8 cellular contexts compared by ENCODE assay signal in genomic region chr12:26878661-26879119, GRCh38. TPM values are rescaled to one million over a fixed set of nuclear protein-coding genes. Genes with fewer than 3 reads are reported as not detected.
DNase-seq lines count a peak whose midpoint lies in the region; ATAC-seq, FAIRE-seq and TF ChIP-seq lines count a peak whose summit lies in the region.

No MANE protein-coding gene starts in this region.

- no peak overlapping the region for H3K27ac Mint-ChIP-seq in CD8-positive, alpha-beta T cell

- H3K27ac ChIP-seq in Peyer's patch (peak overlapping the region in 1 of 4 donors; percentile 22), right cardiac atrium (ENCODE audit: low read length) (no peak overlapping the region), thymus (ENCODE audit: low read depth) (peak overlapping the region; percentile 68)
- no peak overlapping the region for H3K27ac ChIP-seq in CD8-positive, alpha-beta T cell (ENCODE audit: low read depth, low read length)

- no peaks in the 10 kb centered on the region for H3K36me3 ChIP-seq in Peyer's patch
- H3K36me3 ChIP-seq in thymus (ENCODE audit: control insufficient read depth, insufficient read depth), result no peaks in the 10 kb centered on the region
- H3K36me3 ChIP-seq in CD8-positive, alpha-beta T cell (ENCODE audit: insufficient read depth, low read length), result no peaks in the 10 kb centered on the region

- H3K36me3 Mint-ChIP-seq in CD8-positive, alpha-beta T cell, result no peaks in the 10 kb centered on the region

- no peak for TF ChIP-seq CTCF in GM13977 (IDR thresholded peaks at IDR 0.05; ENCODE audit: extremely low read depth, insufficient read depth, missing control alignments)
- TF ChIP-seq CTCF in Peyer's patch (IDR thresholded peaks at IDR 0.05), result no peak
- TF ChIP-seq CTCF in CD8-positive, alpha-beta T cell (IDR thresholded peaks at IDR 0.05), result no peak

- ATAC-seq in HG03354 (IDR thresholded peaks at IDR 0.05; ENCODE audit: poor library complexity, severe bottlenecking, unreplicated experiment) (peak; percentile 91), right cardiac atrium (peak; percentile 95)
- ATAC-seq in CD8-positive, alpha-beta T cell, result no peak

- in situ Hi-C loops in GM13977 (cut with MboI; ENCODE audit: low pct_unique_long_range_greater_than_20kb, low sequenced_read_pairs, unreplicated experiment), result no loop called here

- 18% methylated on average over 6 of the region's 6 CpGs for WGBS in right cardiac atrium
- 5% methylated on average over 6 of the region's 6 CpGs for WGBS in thymus

- H3K4me3 ChIP-seq in Peyer's patch (no peak overlapping the region), right cardiac atrium (ENCODE audit: low read length) (no peak overlapping the region), thymus (ENCODE audit: low read length) (no peak overlapping the region)
- H3K4me3 ChIP-seq in CD8-positive, alpha-beta T cell (ENCODE audit: low read depth, low read length), result no peak overlapping the region

- no peak overlapping the region for H3K4me3 Mint-ChIP-seq in CD8-positive, alpha-beta T cell

- CTCF ChIA-PET in CD8-positive, alpha-beta T cell (lab: Charles Lee), result interaction anchor here (0.9 to 2.1 kb wide), 4 partner anchors 9 to 137 kb away, joined by 3 to 6 read pairs (median 5); partner anchors contain the start of gene ITPR2

- H3K4me1 ChIP-seq in Peyer's patch, result peaks cover 0 to 9% (median 4%) of the 10 kb centered on the region in 4 donors
- H3K4me1 ChIP-seq in right cardiac atrium (ENCODE audit: control insufficient read depth, insufficient read depth, low read length), result peaks cover 4% of the 10 kb centered on the region
- peaks cover 2% of the 10 kb centered on the region for H3K4me1 ChIP-seq in thymus (ENCODE audit: control insufficient read depth, insufficient read depth, low read length)
- H3K4me1 ChIP-seq in CD8-positive, alpha-beta T cell (ENCODE audit: insufficient read depth, low read length), result no peaks in the 10 kb centered on the region

- H3K27me3 Mint-ChIP-seq in CD8-positive, alpha-beta T cell (ENCODE audit: low read depth), result peaks cover 6% of the 10 kb centered on the region

- DNase-seq in GM13977 (ENCODE audit: low spot score) (peak; percentile 46), Peyer's patch (peak; percentile 35 to 72 (median 65)), right cardiac atrium (peak; percentile 79 to 91 (median 90)), RCC 7860 (ENCODE audit: low spot score) (no peak)
- DNase-seq in CD8-positive, alpha-beta T cell, result no peak
- no peak for DNase-seq in NK-92 treated with Interleukin-12 subunit alpha and Interleukin-12 subunit beta, amount 100 ng/mL, for 24 hours (lab: John Stamatoyannopoulos, UW)

- no peak for FAIRE-seq in RCC 7860 (lab: Jason Lieb, UNC)

- H3K9me3 ChIP-seq in Peyer's patch, result no peaks in the 10 kb centered on the region
- H3K9me3 ChIP-seq in right cardiac atrium (ENCODE audit: control insufficient read depth, low read length), result no peaks in the 10 kb centered on the region
- no peaks in the 10 kb centered on the region for H3K9me3 ChIP-seq in thymus (ENCODE audit: control insufficient read depth)
- H3K9me3 ChIP-seq in CD8-positive, alpha-beta T cell (ENCODE audit: low read length), result no peaks in the 10 kb centered on the region

- TF ChIP-seq POLR2A in Peyer's patch (IDR thresholded peaks at IDR 0.05), result no peak

- intact Hi-C loops in right cardiac atrium (cut with DNase I), result no loop called here
- intact Hi-C loops in CD8-positive, alpha-beta T cell (cut with DNase I, micrococcal nuclease), result no loop called here

- H3K4me1 Mint-ChIP-seq in CD8-positive, alpha-beta T cell (ENCODE audit: low read depth), result no peaks in the 10 kb centered on the region

- H3K9me3 Mint-ChIP-seq in CD8-positive, alpha-beta T cell, result peaks cover 3% of the 10 kb centered on the region

- H3K27me3 ChIP-seq in Peyer's patch (no peaks in the 10 kb centered on the region), right cardiac atrium (ENCODE audit: control insufficient read depth, insufficient read depth) (no peaks in the 10 kb centered on the region), thymus (ENCODE audit: control insufficient read depth, insufficient read depth) (no peaks in the 10 kb centered on the region)
- no peaks in the 10 kb centered on the region for H3K27me3 ChIP-seq in CD8-positive, alpha-beta T cell (ENCODE audit: insufficient read depth, low read length)

- POLR2A ChIA-PET in CD8-positive, alpha-beta T cell (lab: Charles Lee), result no interaction called here

RNA-seq across cellular contexts. Expression of gene ITPR2, which starts 45.7 kb away (rescaled TPM):
- 10 to 100 TPM; 32.6 to 87.5 (median 51.9) TPM for total RNA-seq in Peyer's patch
- total RNA-seq in right cardiac atrium, result 10 to 100 TPM; 19.5 to 32.1 (median 24.6) TPM
- 4.2 TPM for polyA plus RNA-seq in right cardiac atrium
- 8.8 TPM for polyA plus RNA-seq in thymus
- 10 to 100 TPM; 18.9 to 24.1 TPM for total RNA-seq in CD8-positive, alpha-beta T cell

RNA-seq across cellular contexts. Expression of gene INTS13, which starts 59.1 kb away (rescaled TPM):
- total RNA-seq in Peyer's patch (10 to 100 TPM in 2 of 4 donors, 1 to 10 TPM in 2; 4.3 to 22.3 (median 11.9) TPM), right cardiac atrium (10 to 100 TPM; 14.7 to 19.8 (median 15.4) TPM)
- polyA plus RNA-seq in right cardiac atrium (15.8 TPM), thymus (40.5 TPM)
- total RNA-seq in CD8-positive, alpha-beta T cell, result 10 to 100 TPM; 11.8 to 12.1 TPM

RNA-seq across cellular contexts. Expression of gene FGFR1OP2, which starts 59.6 kb away (rescaled TPM):
- total RNA-seq in Peyer's patch (10 to 100 TPM; 49.5 to 94.9 (median 65.4) TPM), right cardiac atrium (10 to 100 TPM; 37.9 to 43.7 (median 39.9) TPM)
- polyA plus RNA-seq in right cardiac atrium (33.4 TPM), thymus (52.4 TPM)
- total RNA-seq in CD8-positive, alpha-beta T cell, result 10 to 100 TPM; 44.1 to 47.5 TPM

Comparison
In these comparisons a context has a peak if more than half of its experiments do, and no peak if none do; other contexts are left out.
1. DNase-seq: peak in GM13977 (single experiment), Peyer's patch (3 of 3) and right cardiac atrium (3 of 3); none in RCC 7860 (single experiment), CD8-positive, alpha-beta T cell (0 of 7) and NK-92 treated with Interleukin-12 subunit alpha and Interleukin-12 subunit beta, amount 100 ng/mL, for 24 hours (single experiment).